1 cellular context compared by ENCODE assay signal in the genomic region with DNA sequence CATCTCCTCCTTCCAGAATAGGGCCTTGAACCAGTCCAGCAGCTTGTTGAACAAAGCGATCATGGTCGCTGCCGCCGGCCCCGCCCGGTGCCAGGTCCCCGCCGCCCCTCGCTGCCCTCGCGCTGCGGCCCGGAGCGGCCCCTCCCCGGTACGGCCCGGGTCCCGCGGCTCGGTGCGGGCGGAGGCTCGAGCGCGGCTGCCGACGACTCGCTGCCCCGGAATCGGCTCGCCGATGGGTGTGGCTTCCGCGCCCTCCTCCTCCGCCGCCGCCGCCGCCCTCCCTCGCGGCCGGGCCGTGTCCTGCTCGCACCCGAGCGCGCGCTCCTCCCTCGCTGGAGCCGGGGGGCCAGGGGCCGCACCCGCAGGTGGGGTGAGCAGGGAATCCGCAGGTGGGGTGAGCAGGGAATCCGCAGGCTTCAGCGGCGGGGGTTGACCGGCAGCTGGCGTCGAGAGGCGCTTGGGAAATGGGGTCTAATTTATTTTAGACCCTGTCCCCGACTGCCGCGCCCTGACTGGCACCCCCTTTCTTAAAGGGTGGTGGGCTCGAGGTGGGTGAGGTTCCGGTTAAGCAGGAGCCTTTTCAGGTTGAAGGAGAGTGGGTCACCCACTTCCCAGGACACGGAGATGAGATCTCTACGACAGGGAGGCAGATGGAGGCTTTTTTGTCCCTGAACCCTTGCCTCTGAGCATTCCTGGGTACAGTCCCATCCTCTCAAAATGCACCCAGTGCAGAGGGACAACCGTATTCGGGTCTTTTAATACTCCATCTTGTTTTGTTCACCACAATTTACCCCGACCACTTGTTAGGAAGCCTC.
TF ChIP-seq lines count a peak whose summit lies in the region.

ARL8A (minus strand) TSS at position 228 of the 815 bp plus-strand sequence; CDS start at position 63, 165 bp downstream.

TF ChIP-seq in HEK293, 187 proteins besides CTCF, POLR2A, EP300 and RAD21 (continued from another document):
- TF ChIP-seq ZBTB10 (tag by site-specific recombination; IDR thresholded peaks at IDR 0.05) (peak; percentile 56), SCRT1 (tag by site-specific recombination; IDR thresholded peaks at IDR 0.05; ENCODE audit: borderline replicate concordance) (0 out of 2 replicates have a peak, but pooled peaks have one; percentile 32), ZFHX2 (tag by site-specific recombination; conservative IDR thresholded peaks at IDR 0.05) (0 out of 2 replicates have a peak, but pooled peaks have one; percentile 11), GLIS2 (tag by site-specific recombination; IDR thresholded peaks at IDR 0.05) (peak; percentile 67), ZNF175 (tag by site-specific recombination; IDR thresholded peaks at IDR 0.05) (no peak), ZSCAN30 (tag by site-specific recombination; IDR thresholded peaks at IDR 0.05) (0 out of 2 replicates have a peak, but pooled peaks have one; percentile 30), KLF8 (tag by site-specific recombination; IDR thresholded peaks at IDR 0.05) (peak; percentile 42; the same call in 1 of the 2 replicates), ZNF350 (tag by site-specific recombination; IDR thresholded peaks at IDR 0.05) (no peak), ZNF112 (tag by site-specific recombination; IDR thresholded peaks at IDR 0.05) (no peak), ZBTB20 (tag by site-specific recombination; IDR thresholded peaks at IDR 0.05) (peak; percentile 74), PRDM10 (tag by site-specific recombination; IDR thresholded peaks at IDR 0.05) (peak; percentile 88)
